ENCODE assay signal across 8 cellular contexts in the genomic region with DNA sequence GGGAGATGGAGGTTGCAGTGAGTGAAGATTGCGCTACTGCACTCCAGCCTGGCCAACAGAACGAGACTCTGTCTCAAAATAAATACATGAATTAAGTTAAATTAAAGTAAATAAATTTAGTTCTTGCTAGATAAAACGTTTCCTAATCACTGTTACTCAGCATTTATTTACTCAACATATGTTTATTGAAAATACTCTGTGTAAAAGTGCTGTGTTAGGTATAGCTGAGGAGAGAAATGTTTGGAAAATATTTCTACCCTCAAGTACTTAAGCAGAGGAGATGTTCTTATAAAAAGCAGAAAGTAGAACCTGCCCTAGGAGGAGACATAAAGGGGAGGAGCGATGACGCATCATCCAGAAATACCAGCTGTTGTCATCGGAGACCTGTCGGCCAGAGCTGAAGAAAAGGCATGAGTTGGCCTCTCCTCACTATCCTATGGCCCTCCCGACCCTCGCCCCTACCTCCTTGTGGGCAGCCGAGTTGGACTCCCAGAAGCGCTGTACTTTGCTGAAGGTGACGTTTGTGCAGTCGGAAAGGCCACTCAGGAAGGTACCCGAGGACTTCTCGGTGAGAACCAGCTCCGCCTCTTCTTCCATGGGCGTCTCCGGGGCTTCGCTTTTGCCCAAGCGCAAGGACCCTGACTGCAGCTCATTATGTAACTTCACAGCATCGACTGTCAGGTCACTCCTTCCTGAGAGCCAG. TPM values are rescaled to one million over a fixed set of nuclear protein-coding genes. Genes with fewer than 3 reads are reported as not detected.
DNase-seq lines count a peak whose midpoint lies in the region; ATAC-seq and TF ChIP-seq lines count a peak whose summit lies in the region.

No MANE protein-coding gene starts in this region.

- peak overlapping the region; percentile 97 for H3K4me3 Mint-ChIP-seq in activated T-helper 1 cell treated with anti-CD3 and anti-CD28 coated beads, Interleukin-12 subunit alpha, Interleukin-12 subunit beta, Interleukin-2, Interleukin-4 antibody, amounts not matched to agents 30 ng/mL and 10 ng/mL and 1 ng/mL, durations not matched to agents 14 hours and 24 hours and 36 hours
- peak overlapping the region; percentile 90 for H3K4me3 Mint-ChIP-seq in glutamatergic neuron (ENCODE audit: unreplicated experiment)

- ATAC-seq in GM21737 (IDR thresholded peaks at IDR 0.05; ENCODE audit: unreplicated experiment): no peak

- H3K4me3 ChIP-seq in AG09309 (ENCODE audit: control insufficient read depth, low read depth, low read length): peak overlapping the region; percentile 91

- intact Hi-C loops in activated T-helper 1 cell treated with anti-CD3 and anti-CD28 coated beads, Interleukin-12 subunit alpha, Interleukin-12 subunit beta, Interleukin-2, Interleukin-4 antibody, amounts not matched to agents 30 ng/mL and 10 ng/mL and 1 ng/mL, durations not matched to agents 14 hours and 24 hours and 36 hours (cut with micrococcal nuclease): loop anchor here (1.0 to 5.0 kb wide), 4 partner anchors 15 to 241 kb away; a partner anchor contains a TSS

- TF ChIP-seq CTCF in AG09309 (IDR thresholded peaks at IDR 0.05; ENCODE audit: control insufficient read depth, insufficient read depth, low read depth, low read length, missing control alignments) (no peak), GM20000 (IDR thresholded peaks at IDR 0.05; ENCODE audit: extremely low read depth, missing control alignments) (no peak), glutamatergic neuron (IDR thresholded peaks at IDR 0.05; ENCODE audit: partially characterized antibody, unreplicated experiment) (no peak)

- H3K36me3 Mint-ChIP-seq in activated T-helper 1 cell treated with anti-CD3 and anti-CD28 coated beads, Interleukin-12 subunit alpha, Interleukin-12 subunit beta, Interleukin-2, Interleukin-4 antibody, amounts not matched to agents 30 ng/mL and 10 ng/mL and 1 ng/mL, durations not matched to agents 14 hours and 24 hours and 36 hours (ENCODE audit: low read depth): peaks cover 16% of the 10 kb centered on the region
- H3K36me3 Mint-ChIP-seq in glutamatergic neuron (ENCODE audit: unreplicated experiment): no peaks in the 10 kb centered on the region

- H3K27ac Mint-ChIP-seq in activated T-helper 1 cell treated with anti-CD3 and anti-CD28 coated beads, Interleukin-12 subunit alpha, Interleukin-12 subunit beta, Interleukin-2, Interleukin-4 antibody, amounts not matched to agents 30 ng/mL and 10 ng/mL and 1 ng/mL, durations not matched to agents 14 hours and 24 hours and 36 hours: peak overlapping the region; percentile 87
- H3K27ac Mint-ChIP-seq in glutamatergic neuron (ENCODE audit: unreplicated experiment): peak overlapping the region; percentile 87

- no peaks in the 10 kb centered on the region for H3K27me3 Mint-ChIP-seq in activated T-helper 1 cell treated with anti-CD3 and anti-CD28 coated beads, Interleukin-12 subunit alpha, Interleukin-12 subunit beta, Interleukin-2, Interleukin-4 antibody, amounts not matched to agents 30 ng/mL and 10 ng/mL and 1 ng/mL, durations not matched to agents 14 hours and 24 hours and 36 hours (ENCODE audit: insufficient read depth)
- H3K27me3 Mint-ChIP-seq in glutamatergic neuron (ENCODE audit: unreplicated experiment): peaks cover 4% of the 10 kb centered on the region

- H3K4me1 Mint-ChIP-seq in activated T-helper 1 cell treated with anti-CD3 and anti-CD28 coated beads, Interleukin-12 subunit alpha, Interleukin-12 subunit beta, Interleukin-2, Interleukin-4 antibody, amounts not matched to agents 30 ng/mL and 10 ng/mL and 1 ng/mL, durations not matched to agents 14 hours and 24 hours and 36 hours (ENCODE audit: low read depth): peaks cover 17% of the 10 kb centered on the region
- H3K4me1 Mint-ChIP-seq in glutamatergic neuron (ENCODE audit: low read depth, unreplicated experiment): no peaks in the 10 kb centered on the region

- DNase-seq in AG09309 (ENCODE audit: low read depth) (no peak), GM20000 (ENCODE audit: low spot score) (peak; percentile 49), NCI-H69 (lab: John Stamatoyannopoulos, UW) (peak; percentile 40), glutamatergic neuron (peak; percentile 31), pons (ENCODE audit: low spot score) (peak; percentile 27), foreskin melanocyte (no peak)
- DNase-seq in activated T-helper 1 cell treated with anti-CD3 and anti-CD28 coated beads, Interleukin-12 subunit alpha, Interleukin-12 subunit beta, Interleukin-2, Interleukin-4 antibody, amounts not matched to agents 30 ng/mL and 10 ng/mL and 1 ng/mL, durations not matched to agents 14 hours and 24 hours and 36 hours (ENCODE audit: low spot score): no peak

- no peaks in the 10 kb centered on the region for H3K9me3 Mint-ChIP-seq in activated T-helper 1 cell treated with anti-CD3 and anti-CD28 coated beads, Interleukin-12 subunit alpha, Interleukin-12 subunit beta, Interleukin-2, Interleukin-4 antibody, amounts not matched to agents 30 ng/mL and 10 ng/mL and 1 ng/mL, durations not matched to agents 14 hours and 24 hours and 36 hours
- peaks cover 4% of the 10 kb centered on the region for H3K9me3 Mint-ChIP-seq in glutamatergic neuron (ENCODE audit: unreplicated experiment)

RNA-seq across cellular contexts. Expression of a gene that starts 1.1 kb away (rescaled TPM):
- total RNA-seq in activated T-helper 1 cell treated with anti-CD3 and anti-CD28 coated beads, Interleukin-12 subunit alpha, Interleukin-12 subunit beta, Interleukin-2, Interleukin-4 antibody, amounts not matched to agents 30 ng/mL and 10 ng/mL and 1 ng/mL, durations not matched to agents 14 hours and 24 hours and 36 hours: 99.9 and 104 TPM in 2 replicates
- 26.8 TPM for total RNA-seq in glutamatergic neuron (ENCODE audit: unreplicated experiment)

RNA-seq across cellular contexts. Expression of a gene that starts 26.0 kb away (rescaled TPM):
- total RNA-seq in activated T-helper 1 cell treated with anti-CD3 and anti-CD28 coated beads, Interleukin-12 subunit alpha, Interleukin-12 subunit beta, Interleukin-2, Interleukin-4 antibody, amounts not matched to agents 30 ng/mL and 10 ng/mL and 1 ng/mL, durations not matched to agents 14 hours and 24 hours and 36 hours: 967 and 979 TPM in 2 replicates
- 374 TPM for total RNA-seq in glutamatergic neuron (ENCODE audit: unreplicated experiment)

RNA-seq across cellular contexts. Expression of a gene that starts 45.8 kb away (rescaled TPM):
- 55.3 and 57.1 TPM in 2 replicates for total RNA-seq in activated T-helper 1 cell treated with anti-CD3 and anti-CD28 coated beads, Interleukin-12 subunit alpha, Interleukin-12 subunit beta, Interleukin-2, Interleukin-4 antibody, amounts not matched to agents 30 ng/mL and 10 ng/mL and 1 ng/mL, durations not matched to agents 14 hours and 24 hours and 36 hours
- total RNA-seq in glutamatergic neuron (ENCODE audit: unreplicated experiment): 27.1 TPM

RNA-seq across cellular contexts. Expression of a gene that starts 46.0 kb away (rescaled TPM):
- 48.3 and 48.8 TPM in 2 replicates for total RNA-seq in activated T-helper 1 cell treated with anti-CD3 and anti-CD28 coated beads, Interleukin-12 subunit alpha, Interleukin-12 subunit beta, Interleukin-2, Interleukin-4 antibody, amounts not matched to agents 30 ng/mL and 10 ng/mL and 1 ng/mL, durations not matched to agents 14 hours and 24 hours and 36 hours
- 61.5 TPM for total RNA-seq in glutamatergic neuron (ENCODE audit: unreplicated experiment)

Comparison
In these comparisons a context has a peak if more than half of its experiments do, and no peak if none do; other contexts are left out.
1. DNase-seq: peak in GM20000 (single experiment), NCI-H69 (single experiment), glutamatergic neuron (single experiment) and pons (single experiment); none in AG09309 (single experiment), activated T-helper 1 cell treated with anti-CD3 and anti-CD28 coated beads, Interleukin-12 subunit alpha, Interleukin-12 subunit beta, Interleukin-2, Interleukin-4 antibody, amounts not matched to agents 30 ng/mL and 10 ng/mL and 1 ng/mL, durations not matched to agents 14 hours and 24 hours and 36 hours (single experiment) and foreskin melanocyte (single experiment).